ENCODE assay signal across 21 cellular contexts in genomic region chr11:132311703-132312102, GRCh38.
"Had no signal": no experiment of that assay in that cellular context is flagged by ENCODE, and none has a peak within 500 bp of the region (broad histone marks: within the 10 kb centered on the region; RNA-seq: fewer than 3 reads in every experiment).

No MANE protein-coding gene starts in this region.

- H3K9me3 ChIP-seq: lower lobe of right lung, mucosa of descending colon, pancreas, psoas muscle, stomach, transverse colon had no signal

- H3K4me1 ChIP-seq: lower lobe of right lung, pancreas, psoas muscle, stomach, transverse colon had no signal

- H3K36me3 ChIP-seq: cardiac muscle cell, lower lobe of right lung, pancreas, stomach, transverse colon had no signal

- DNase-seq: activated CD4-positive, alpha-beta T cell treated with anti-CD3 and anti-CD28 coated beads, Interleukin-2, amount 50 U/mL, for 1 hour; activated naive CD4-positive, alpha-beta T cell; activated T-cell treated with anti-CD3 and anti-CD28 coated beads for 4 hours; activated T-cell treated with anti-CD3 and anti-CD28 coated beads, Interleukin-2, amount 50 U/mL, for 72 hours; aorta; cortex of kidney; lower lobe of right lung; mucosa of descending colon; pancreas; psoas muscle; stimulated activated CD4-positive, alpha-beta T cell treated with anti-CD3 and anti-CD28 coated beads, Interleukin-1b, Interleukin-23, amount 100 ng/mL, for 48 hours; stimulated activated CD4-positive, alpha-beta T cell treated with anti-CD3 and anti-CD28 coated beads, Interleukin-4, amount 100 ng/mL, for 4 hours; stimulated activated naive B cell treated with anti-CD40 and anti-IgM and Interleukin-4, amounts not matched to agents 10 μg/mL and 1 μg/mL and 100 μg/mL, for 72 hours; stomach; T-cell; transverse colon had no signal

- H3K4me2 ChIP-seq: smooth muscle cell had no signal

- H3K27me3 ChIP-seq: cardiac muscle cell, stomach, transverse colon had no signal

- ATAC-seq: activated naive CD4-positive, alpha-beta T cell treated with anti-CD3 and anti-CD28 coated beads, Interleukin-2, amount 50 U/mL, for 72 hours; activated T-cell treated with anti-CD3 and anti-CD28 coated beads, Interleukin-2, amount 50 U/mL, for 72 hours; esophagus mucosa; left lobe of liver; mucosa of descending colon; pancreas; stimulated activated naive B cell treated with anti-CD40 and anti-IgM and Interleukin-4, amounts not matched to agents 10 μg/mL and 1 μg/mL and 100 μg/mL, for 72 hours; T-cell had no signal

- H3K27ac ChIP-seq: cardiac muscle cell, lower lobe of right lung, pancreas, psoas muscle, stomach, transverse colon had no signal

- H3K4me3 ChIP-seq: cardiac muscle cell, lower lobe of right lung, mucosa of descending colon, pancreas, psoas muscle, smooth muscle cell, stomach, transverse colon had no signal
